Comparison of ENCODE assay signal across 26 cellular contexts in genomic region chr5:45402804-45403455, GRCh38.
"Had no signal": no experiment of that assay in that cellular context is flagged by ENCODE, and none has a peak within 500 bp of the region (broad histone marks: within the 10 kb centered on the region; RNA-seq: fewer than 3 reads in every experiment).

No MANE protein-coding gene starts in this region.

- H3K4me3 Mint-ChIP-seq: activated CD8-positive, alpha-beta T cell treated with anti-CD3 and anti-CD28 coated beads for 36 hours; activated naive CD8-positive, alpha-beta T cell; activated T-cell treated with anti-CD3 and anti-CD28 coated beads, Interleukin-2, amount 50 U/mL, for 4 hours; activated T-helper 17 cell treated with anti-CD3 and anti-CD28 coated beads, Interleukin-2, amount 50 U/mL, for 72 hours; effector memory CD8-positive, alpha-beta T cell had no signal

- H3K4me1 Mint-ChIP-seq: activated T-helper 17 cell treated with anti-CD3 and anti-CD28 coated beads, Interleukin-2, amount 50 U/mL, for 72 hours had no signal

- H3K27ac Mint-ChIP-seq: activated CD8-positive, alpha-beta T cell treated with anti-CD3 and anti-CD28 coated beads for 36 hours; activated naive CD8-positive, alpha-beta T cell; activated T-helper 17 cell treated with anti-CD3 and anti-CD28 coated beads, Interleukin-2, amount 50 U/mL, for 72 hours; effector memory CD8-positive, alpha-beta T cell had no signal

- H3K27me3 ChIP-seq: body of pancreas, esophagus muscularis mucosa, foreskin keratinocyte, gastrocnemius medialis, heart left ventricle had no signal

- DNase-seq: activated CD4-positive, alpha-beta T cell treated with anti-CD3 and anti-CD28 coated beads for 48 hours; activated CD4-positive, alpha-beta T cell treated with anti-CD3 and anti-CD28 coated beads, Interleukin-2, amount 50 U/mL, for 1 hour; activated CD4-positive, alpha-beta T cell treated with anti-CD3 and anti-CD28 coated beads, Interleukin-2, amount 50 U/mL, for 48 hours; activated CD8-positive, alpha-beta memory T cell treated with anti-CD3 and anti-CD28 coated beads for 24 hours; activated CD8-positive, alpha-beta T cell treated with anti-CD3 and anti-CD28 coated beads for 36 hours; activated effector memory CD4-positive, alpha-beta T cell treated with Interleukin-2 at 50 U/mL for 16 hours; activated gamma-delta T cell treated with Interleukin-2 at 50 U/mL for 16 hours; activated naive CD4-positive, alpha-beta T cell treated with anti-CD3 and anti-CD28 coated beads, Interleukin-2, amount 50 U/mL, for 16 hours; activated naive CD4-positive, alpha-beta T cell treated with Interleukin-2 at 50 U/mL for 16 hours; activated T-cell treated with anti-CD3 and anti-CD28 coated beads, Interleukin-2, amount 50 U/mL, for 4 hours; amniotic stem cell; anterior cingulate cortex; body of pancreas; cortex of kidney; dermis blood vessel endothelial cell; effector CD4-positive, alpha-beta T cell; effector memory CD8-positive, alpha-beta T cell; erythroblast; foreskin keratinocyte; gastrocnemius medialis; glutamatergic neuron; heart left ventricle; T-helper 2 cell had no signal

- H3K27me3 Mint-ChIP-seq: activated CD8-positive, alpha-beta T cell treated with anti-CD3 and anti-CD28 coated beads for 36 hours; activated naive CD8-positive, alpha-beta T cell; activated T-helper 17 cell treated with anti-CD3 and anti-CD28 coated beads, Interleukin-2, amount 50 U/mL, for 72 hours; effector memory CD8-positive, alpha-beta T cell had no signal

- H3K4me1 ChIP-seq: body of pancreas, esophagus muscularis mucosa, foreskin keratinocyte, gastrocnemius medialis, heart left ventricle had no signal

- ATAC-seq: activated CD8-positive, alpha-beta T cell treated with anti-CD3 and anti-CD28 coated beads for 36 hours; activated T-cell treated with anti-CD3 and anti-CD28 coated beads, Interleukin-2, amount 50 U/mL, for 4 hours; activated T-helper 17 cell treated with anti-CD3 and anti-CD28 coated beads, Interleukin-2, amount 50 U/mL, for 72 hours; body of pancreas; effector memory CD8-positive, alpha-beta T cell; foreskin keratinocyte; gastrocnemius medialis; heart left ventricle had no signal

- H3K36me3 Mint-ChIP-seq: activated naive CD8-positive, alpha-beta T cell had no signal

- H3K27ac ChIP-seq: body of pancreas, esophagus muscularis mucosa, foreskin keratinocyte, gastrocnemius medialis, heart left ventricle had no signal

- H3K36me3 ChIP-seq: esophagus muscularis mucosa, gastrocnemius medialis, heart left ventricle had no signal

- H3K4me3 ChIP-seq: body of pancreas, esophagus muscularis mucosa, gastrocnemius medialis, heart left ventricle had no signal
